Comparison of ENCODE assay signal across 12 cellular contexts in genomic region chr16:72986011-72986410, GRCh38.
A peak's percentile ranks its signal among the peaks of the same experiment; 100 is the strongest.
DNase-seq lines count a peak whose midpoint lies in the region; ATAC-seq lines count a peak whose summit lies in the region.
"Had no signal": no experiment of that assay in that cellular context is flagged by ENCODE, and none has a peak within 500 bp of the region (broad histone marks: within the 10 kb centered on the region; RNA-seq: fewer than 3 reads in every experiment).

No MANE protein-coding gene starts in this region.

- peak; percentile 42 for DNase-seq in EH (ENCODE audit: low read depth)
- no peak for DNase-seq in left lobe of liver (ENCODE audit: low spot score)
- no peak for DNase-seq in sciatic nerve (ENCODE audit: low spot score)
- no peak for DNase-seq in H7
- no peak for DNase-seq in NCI-H345 treated with DMSO at 0.1 percent for 48 hours (lab: John Stamatoyannopoulos, UW; ENCODE audit: unreplicated experiment)
- DNase-seq in kidney tubule cell (ENCODE audit: low spot score), result no peak
- DNase-seq: activated CD4-positive, CD25-positive, alpha-beta regulatory T cell; activated T-cell treated with anti-CD3 and anti-CD28 coated beads, Interleukin-2, amount 50 U/mL, for 4 hours; NCI-H226; stimulated activated naive CD4-positive, alpha-beta T cell had no signal

- peak overlapping the region; percentile 51 for H3K27ac ChIP-seq in cingulate gyrus (ENCODE audit: low read depth, low read length)

- no peaks in the 10 kb centered on the region for H3K36me3 ChIP-seq in H7 (replicated peaks; ENCODE audit: control insufficient read depth, insufficient read depth, low read length)

- intact Hi-C loops in sciatic nerve (cut with DNase I), result no loop called here

- H3K4me3 ChIP-seq in H7 (ENCODE audit: insufficient read depth, low read depth, low read length), result no peak overlapping the region

- no peaks in the 10 kb centered on the region for H3K27me3 ChIP-seq in H7 (ENCODE audit: control insufficient read depth, insufficient read depth, low read length)

- peak; percentile 54 for ATAC-seq in left lobe of liver
- ATAC-seq in sciatic nerve, result peak; percentile 75
- ATAC-seq in HG03039 (IDR thresholded peaks at IDR 0.05; ENCODE audit: unreplicated experiment), result no peak
- ATAC-seq: activated T-cell treated with anti-CD3 and anti-CD28 coated beads, Interleukin-2, amount 50 U/mL, for 4 hours had no signal
